22 cellular contexts compared by ENCODE assay signal in genomic region chr4:183014361-183015084, GRCh38.
"Had no signal": no experiment of that assay in that cellular context is flagged by ENCODE, and none has a peak within 500 bp of the region (broad histone marks: within the 10 kb centered on the region; RNA-seq: fewer than 3 reads in every experiment).

No MANE protein-coding gene starts in this region.

- H3K27ac Mint-ChIP-seq: natural killer cell; stimulated activated effector memory CD8-positive, alpha-beta T cell treated with anti-CD3 and anti-CD28 coated beads, Interleukin-12 subunit alpha, Interleukin-12 subunit beta, amount 100 ng/mL, for 72 hours had no signal

- H3K9me3 Mint-ChIP-seq: natural killer cell; stimulated activated effector memory CD8-positive, alpha-beta T cell treated with anti-CD3 and anti-CD28 coated beads, Interleukin-12 subunit alpha, Interleukin-12 subunit beta, amount 100 ng/mL, for 72 hours had no signal

- H3K9me3 ChIP-seq: colonic mucosa, esophagus squamous epithelium, mucosa of descending colon, ovary, right lobe of liver, suprapubic skin, thyroid gland, upper lobe of right lung, vagina had no signal

- H3K36me3 Mint-ChIP-seq: natural killer cell; stimulated activated effector memory CD8-positive, alpha-beta T cell treated with anti-CD3 and anti-CD28 coated beads, Interleukin-12 subunit alpha, Interleukin-12 subunit beta, amount 100 ng/mL, for 72 hours had no signal

- H3K4me3 ChIP-seq: colonic mucosa, esophagus squamous epithelium, hepatocyte, mucosa of descending colon, ovary, right lobe of liver, suprapubic skin, thyroid gland, upper lobe of right lung, vagina had no signal

- H3K4me1 ChIP-seq: colonic mucosa, esophagus squamous epithelium, foreskin keratinocyte, right lobe of liver, suprapubic skin, thyroid gland, upper lobe of right lung, vagina had no signal

- H3K27me3 ChIP-seq: colonic mucosa, ovary, right lobe of liver, thyroid gland, vagina had no signal

- DNase-seq: colonic mucosa; dermis blood vessel endothelial cell; esophagus squamous epithelium; foreskin keratinocyte; head of caudate nucleus; kidney; left colon; mammary epithelial cell; mucosa of descending colon; natural killer cell; ovary; right lobe of liver; stimulated activated CD4-positive, alpha-beta T cell treated with anti-CD3 and anti-CD28 coated beads, Interleukin-4, amount 100 ng/mL, for 1 hour; stimulated activated CD8-positive, alpha-beta memory T cell treated with anti-CD3 and anti-CD28 coated beads, Interleukin-4, amount 100 ng/mL, for 48 hours; stimulated activated naive CD8-positive, alpha-beta T cell treated with anti-CD3 and anti-CD28 coated beads, Interleukin-15, Interleukin-2, amounts not matched to agents 100 U/mL and 50 U/mL, for 24 hours; thyroid gland; upper lobe of right lung had no signal

- H3K4me3 Mint-ChIP-seq: natural killer cell; neural crest cell; stimulated activated effector memory CD8-positive, alpha-beta T cell treated with anti-CD3 and anti-CD28 coated beads, Interleukin-12 subunit alpha, Interleukin-12 subunit beta, amount 100 ng/mL, for 72 hours had no signal

- H3K4me1 Mint-ChIP-seq: natural killer cell; neural crest cell; stimulated activated effector memory CD8-positive, alpha-beta T cell treated with anti-CD3 and anti-CD28 coated beads, Interleukin-12 subunit alpha, Interleukin-12 subunit beta, amount 100 ng/mL, for 72 hours had no signal

- ATAC-seq: foreskin keratinocyte; left colon; mucosa of descending colon; natural killer cell; right lobe of liver; stimulated activated effector memory CD8-positive, alpha-beta T cell treated with anti-CD3 and anti-CD28 coated beads, Interleukin-12 subunit alpha, Interleukin-12 subunit beta, amount 100 ng/mL, for 72 hours; stimulated activated naive CD8-positive, alpha-beta T cell treated with anti-CD3 and anti-CD28 coated beads, Interleukin-15, Interleukin-2, amounts not matched to agents 100 U/mL and 50 U/mL, for 24 hours; upper lobe of right lung had no signal

- H3K27ac ChIP-seq: colonic mucosa, esophagus squamous epithelium, foreskin keratinocyte, hepatocyte, ovary, right lobe of liver, suprapubic skin, thyroid gland, upper lobe of right lung, vagina had no signal
